In genomic region chr11:28529540-28530410, GRCh38 we compare ENCODE assay signal across 8 cellular contexts.
DNase-seq lines count a peak whose midpoint lies in the region; ATAC-seq and TF ChIP-seq lines count a peak whose summit lies in the region.

No MANE protein-coding gene starts in this region.

- POLR2A ChIA-PET in IMR-90 (lab: Charles Lee; ENCODE audit: unreplicated experiment), result interaction anchor here (1.0 kb wide), 1 partner anchor 66 kb away, joined by 14 read pairs; no protein-coding TSS in a partner anchor

- peaks cover 3% of the 10 kb centered on the region; the same call in 1 of the 2 replicates for H3K4me1 ChIP-seq in IMR-90 (ENCODE audit: control insufficient read depth, insufficient read depth, low read length)
- no peaks in the 10 kb centered on the region for H3K4me1 ChIP-seq in RWPE2 (ENCODE audit: insufficient read depth, poor library complexity, severe bottlenecking)
- no peaks in the 10 kb centered on the region for H3K4me1 ChIP-seq in transverse colon

- H3K27me3 ChIP-seq in IMR-90 (ENCODE audit: control insufficient read depth, insufficient read depth, low read length), result no peaks in the 10 kb centered on the region
- H3K27me3 ChIP-seq in RWPE2 (ENCODE audit: insufficient read depth, poor library complexity, severe bottlenecking), result no peaks in the 10 kb centered on the region
- H3K27me3 ChIP-seq in transverse colon, result no peaks in the 10 kb centered on the region

- peak overlapping the region; percentile 36; the same call in 1 of the 3 replicates for H2BK15ac ChIP-seq in IMR-90 (ENCODE audit: low read depth, low read length)

- H3K4ac ChIP-seq in IMR-90 (ENCODE audit: low read depth, low read length), result peak overlapping the region; percentile 73; the same call in 1 of the 2 replicates

- WGBS in IMR-90 (ENCODE audit: extremely low coverage in 2 of 2, insufficient read length in 1 of 2), 2 experiments, result 100% methylated on average over 2 of the region's 3 CpGs; no CpG with 5 or more reads in 1 of the 2 experiments
- WGBS in transverse colon (ENCODE audit: low coverage in 1 of 2), 2 donors, result 44 to 48% methylated on average over 3 of the region's 3 CpGs

- H3K4me3 ChIP-seq in IMR-90 (ENCODE audit: insufficient read depth, low read depth, low read length) (no peak overlapping the region), RWPE2 (ENCODE audit: severe bottlenecking) (no peak overlapping the region), transverse colon (no peak overlapping the region)

- H3K36me3 ChIP-seq in IMR-90 (ENCODE audit: control insufficient read depth, insufficient read depth, low read length), result no peaks in the 10 kb centered on the region
- no peaks in the 10 kb centered on the region for H3K36me3 ChIP-seq in RWPE2 (ENCODE audit: low read depth)
- H3K36me3 ChIP-seq in transverse colon, result no peaks in the 10 kb centered on the region

- TF ChIP-seq POLR2A in IMR-90 (IDR thresholded peaks at IDR 0.05; ENCODE audit: low read depth, low read length) (no peak), transverse colon (IDR thresholded peaks at IDR 0.05) (no peak)

- TF ChIP-seq CTCF in IMR-90 (conservative IDR thresholded peaks at IDR 0.05; ENCODE audit: low read depth, low read length) (peak; percentile 57), RWPE2 (IDR thresholded peaks at IDR 0.05; ENCODE audit: poor library complexity, severe bottlenecking) (peak; percentile 61), transverse colon (IDR thresholded peaks at IDR 0.05) (peak; percentile 20 to 44 (median 39))

- H4K8ac ChIP-seq in IMR-90 (ENCODE audit: low read depth in 2 of 2, low read length in 2 of 2), result peak overlapping the region; percentile 4 to 82

- H3K23ac ChIP-seq in IMR-90 (ENCODE audit: low read depth, low read length), result no peak overlapping the region; the same call in 1 of the 2 replicates

- peak overlapping the region; percentile 86 for H2BK20ac ChIP-seq in IMR-90 (ENCODE audit: low read depth, low read length)

- H3K9me1 ChIP-seq in IMR-90 (ENCODE audit: insufficient read depth, low read length), result no peaks in the 10 kb centered on the region

- H3K56ac ChIP-seq in IMR-90 (ENCODE audit: extremely low read depth, insufficient read depth, low read length), result peak overlapping the region; percentile 74

- H3K9ac ChIP-seq in IMR-90 (ENCODE audit: low read depth, low read length), result peak overlapping the region; percentile 46; the same call in 1 of the 2 replicates

- peak; percentile 71 for DNase-seq in EH (ENCODE audit: low read depth)
- DNase-seq in IMR-90, result peak; percentile 82
- no peak for DNase-seq in RWPE2 (ENCODE audit: low spot score)
- DNase-seq in glomerular visceral epithelial cell (ENCODE audit: extremely low spot score), result peak; percentile 42
- DNase-seq in transverse colon, result no peak
- DNase-seq in ecto neural progenitor cell (ENCODE audit: low spot score), result no peak
- no peak for DNase-seq in activated CD4-positive, CD25-positive, alpha-beta regulatory T cell treated with anti-CD3 and anti-CD28 coated beads, Interleukin-2, amount 50 U/mL, for 72 hours

- H3K79me1 ChIP-seq in IMR-90 (ENCODE audit: low read depth in 1 of 2, low read length in 2 of 2), result no peaks in the 10 kb centered on the region

- no TSS peak for BruUV-seq in IMR-90 (replicated peaks; lab: Mats Ljungman, UMichigan)

- H2AK5ac ChIP-seq in IMR-90 (ENCODE audit: low read depth, low read length), result no peak overlapping the region

- peak overlapping the region; percentile 67 for H4K91ac ChIP-seq in IMR-90 (ENCODE audit: insufficient read depth, low read depth, low read length)

- H3K18ac ChIP-seq in IMR-90 (ENCODE audit: low read depth, low read length), result peak overlapping the region; percentile 93; the same call in 1 of the 2 replicates

- TF ChIP-seq EP300 in transverse colon (IDR thresholded peaks at IDR 0.05; ENCODE audit: low read depth), result no peak

- no peak overlapping the region for H3K14ac ChIP-seq in IMR-90 (replicated peaks; ENCODE audit: low read depth, low read length)

- TF ChIP-seq RAD21 in IMR-90 (IDR thresholded peaks at IDR 0.05; ENCODE audit: low read length), result peak; percentile 59

- peak; percentile 64 for ATAC-seq in IMR-90 (ENCODE audit: low read depth)
- ATAC-seq in RWPE2 (ENCODE audit: low read depth), result no peak
- ATAC-seq in GM19395 (IDR thresholded peaks at IDR 0.05; ENCODE audit: unreplicated experiment), result no peak

- H2AK9ac ChIP-seq in IMR-90 (replicated peaks; ENCODE audit: low read depth, low read length, poor library complexity), result no peak overlapping the region

- H2BK120ac ChIP-seq in IMR-90 (ENCODE audit: low read depth, low read length), result peak overlapping the region; percentile 59

- H2AFZ ChIP-seq in IMR-90 (replicated peaks; ENCODE audit: low read length, poor library complexity), result no peak overlapping the region

- peak overlapping the region; percentile 90 for H2BK5ac ChIP-seq in IMR-90 (ENCODE audit: low read depth, low read length, poor library complexity, severe bottlenecking)

- peak overlapping the region; percentile 11; the same call in 1 of the 2 replicates for H3K4me2 ChIP-seq in IMR-90 (ENCODE audit: low read depth, low read length)

- H4K5ac ChIP-seq in IMR-90 (ENCODE audit: low read depth, low read length), result peak overlapping the region; percentile 32

- peak overlapping the region; percentile 19; the same call in 1 of the 2 replicates for H3K27ac ChIP-seq in IMR-90 (ENCODE audit: insufficient read depth, low read length)
- no peak overlapping the region for H3K27ac ChIP-seq in RWPE2 (ENCODE audit: poor library complexity, severe bottlenecking)
- H3K27ac ChIP-seq in transverse colon, result no peak overlapping the region

- intact Hi-C loops in IMR-90 (cut with micrococcal nuclease), result loop anchor here (1.0 to 10.0 kb wide), 8 partner anchors 168 to 831 kb away; partner anchors contain the start of genes KIF18A and METTL15
- intact Hi-C loops in transverse colon (cut with DNase I; ENCODE audit: low total_unique reads), result no loop called here

- H4K20me1 ChIP-seq in IMR-90 (ENCODE audit: insufficient read depth, low read length), result no peaks in the 10 kb centered on the region

- in situ Hi-C loops in IMR-90 (cut with MboI; ENCODE audit: low sequenced_read_pairs) (loop anchor here (25.0 kb wide), 1 partner anchor 817 kb away; the partner anchor contains the start of gene BDNF), transverse colon (cut with MboI; ENCODE audit: low pct_ligation_motif_present in 1 of 4, low pct_unique_long_range_greater_than_20kb in 1 of 4, low sequenced_read_pairs in 3 of 4) (loop anchor here in 3 of 4 donors (25.0 kb wide), 2 partner anchors 817 to 842 kb away; partner anchors contain the start of gene BDNF (in 2 of the 3))

- CTCF ChIA-PET in IMR-90 (lab: Yijun Ruan, JAX), result interaction anchor here (0.5 to 1.7 kb wide), 13 partner anchors 11 to 831 kb away, joined by 3 to 9 read pairs (median 3); no protein-coding TSS in a partner anchor

- H3K9me3 ChIP-seq in IMR-90 (ENCODE audit: control insufficient read depth, insufficient read depth, low read length) (peaks cover 15% of the 10 kb centered on the region), RWPE2 (ENCODE audit: severe bottlenecking) (peaks cover 8% of the 10 kb centered on the region), transverse colon (peaks cover 9 to 18% of the 10 kb centered on the region in 2 donors)

- dilution Hi-C loops in IMR-90 (cut with HindIII; ENCODE audit: low sequenced_read_pairs, unreplicated experiment), result no loop called here

TF ChIP-seq in IMR-90, 13 proteins besides CTCF, POLR2A, EP300 and RAD21:
- no peak for TF ChIP-seq ELK1 (IDR thresholded peaks at IDR 0.05; ENCODE audit: borderline replicate concordance, low read depth, low read length)
- TF ChIP-seq SMC3 (IDR thresholded peaks at IDR 0.05; ENCODE audit: low read depth, low read length), result peak; percentile 55

Comparison
In these comparisons a context has a peak if more than half of its experiments do, and no peak if none do; other contexts are left out.
1. DNase-seq: peak in EH (single experiment), IMR-90 (single experiment) and glomerular visceral epithelial cell (single experiment); none in RWPE2 (single experiment), transverse colon (single experiment), ecto neural progenitor cell (single experiment) and activated CD4-positive, CD25-positive, alpha-beta regulatory T cell treated with anti-CD3 and anti-CD28 coated beads, Interleukin-2, amount 50 U/mL, for 72 hours (single experiment).
2. Peak in every context shown above with its lines, with median percentiles within 50 percentile points of each other: CTCF ChIP-seq.